ENCODE assay signal across 25 cellular contexts in the genomic region with DNA sequence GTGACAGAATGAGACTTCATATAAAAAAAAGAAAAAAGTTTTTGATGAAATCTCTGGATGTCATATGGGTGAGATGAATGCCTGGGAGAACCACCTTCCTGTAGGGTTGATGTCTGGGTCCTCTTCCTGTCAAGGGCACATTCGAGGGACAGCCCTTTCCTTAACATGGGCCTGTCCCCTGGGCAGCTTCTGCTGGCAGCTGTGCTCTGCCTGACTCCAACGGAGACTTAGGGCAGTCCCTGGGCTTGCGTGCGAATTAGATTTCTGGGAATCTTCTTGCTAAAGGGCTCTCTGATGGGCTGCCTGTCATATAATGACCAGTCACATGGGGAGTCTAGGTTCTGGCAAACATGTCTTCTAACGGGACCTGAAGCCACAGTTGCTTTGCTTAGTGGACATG. TPM values are rescaled to one million over a fixed set of nuclear protein-coding genes. Genes with fewer than 3 reads are reported as not detected.
DNase-seq lines count a peak whose midpoint lies in the region; ATAC-seq and TF ChIP-seq lines count a peak whose summit lies in the region.
"Had no signal": no experiment of that assay in that cellular context is flagged by ENCODE, and none has a peak within 500 bp of the region (broad histone marks: within the 10 kb centered on the region; RNA-seq: fewer than 3 reads in every experiment).

No MANE protein-coding gene starts in this region.

- no peak overlapping the region for H2BK120ac ChIP-seq in trophoblast cell (ENCODE audit: insufficient read depth, low read length, poor library complexity)

- H3K9ac ChIP-seq in trophoblast cell (ENCODE audit: low read length) (no peak overlapping the region), MM.1S (ENCODE audit: low read length) (no peak overlapping the region)

- CTCF ChIA-PET in CD8-positive, alpha-beta memory T cell (lab: Charles Lee) = no interaction called here

- no peaks in the 10 kb centered on the region for H4K20me1 ChIP-seq in MM.1S (ENCODE audit: insufficient read depth, low read length)

- no CpG with 5 or more reads among the region's 5 CpGs for WGBS in trophoblast cell (ENCODE audit: extremely low coverage, insufficient coverage, insufficient read length)

- no peak overlapping the region for H3K23ac ChIP-seq in trophoblast cell (ENCODE audit: low read length)

- H3K4me3 ChIP-seq in CD8-positive, alpha-beta memory T cell (ENCODE audit: low read length) = no peak overlapping the region
- H3K4me3 ChIP-seq in trophoblast cell (ENCODE audit: low read depth, low read length) = no peak overlapping the region
- H3K4me3 ChIP-seq in MM.1S (ENCODE audit: low read length) = no peak overlapping the region
- H3K4me3 ChIP-seq: ascending aorta, gastrocnemius medialis, HAP-1 had no signal

- H3K27me3 ChIP-seq in CD8-positive, alpha-beta memory T cell (ENCODE audit: insufficient read depth, low read length, poor library complexity, severe bottlenecking) = no peaks in the 10 kb centered on the region
- H3K27me3 ChIP-seq in trophoblast cell (ENCODE audit: insufficient read depth, low read length) = no peaks in the 10 kb centered on the region
- no peaks in the 10 kb centered on the region for H3K27me3 ChIP-seq in MM.1S (replicated peaks; ENCODE audit: insufficient read depth, low read length)
- H3K27me3 ChIP-seq: ascending aorta, gastrocnemius medialis had no signal

- no peak overlapping the region for H3K14ac ChIP-seq in trophoblast cell (ENCODE audit: low read length)

- peaks cover 24 to 28% (median 24%) of the 10 kb centered on the region in 3 donors for H3K4me1 Mint-ChIP-seq in CD8-positive, alpha-beta memory T cell
- peaks cover 28% of the 10 kb centered on the region for H3K4me1 Mint-ChIP-seq in central memory CD8-positive, alpha-beta T cell
- H3K4me1 Mint-ChIP-seq in effector memory CD8-positive, alpha-beta T cell (ENCODE audit: low read depth in 2 of 2) = peaks cover 13 to 23% of the 10 kb centered on the region in 2 donors

- H3K36me3 Mint-ChIP-seq in CD8-positive, alpha-beta memory T cell = peaks cover 0 to 58% (median 11%) of the 10 kb centered on the region in 3 donors
- peaks cover 48% of the 10 kb centered on the region for H3K36me3 Mint-ChIP-seq in central memory CD8-positive, alpha-beta T cell (ENCODE audit: insufficient read depth)
- peaks cover 50% of the 10 kb centered on the region for H3K36me3 Mint-ChIP-seq in effector memory CD8-positive, alpha-beta T cell (ENCODE audit: insufficient read depth)

- no peaks in the 10 kb centered on the region for H3K9me2 ChIP-seq in MM.1S (replicated peaks; ENCODE audit: insufficient read depth, low read length)

- POLR2A ChIA-PET in CD8-positive, alpha-beta memory T cell (lab: Charles Lee) = no interaction called here

- H4K12ac ChIP-seq in trophoblast cell (ENCODE audit: low read depth, low read length) = no peak overlapping the region

- H2BK5ac ChIP-seq in trophoblast cell (ENCODE audit: low read depth, low read length, poor library complexity) = no peak overlapping the region

- no peaks in the 10 kb centered on the region for H3K9me3 Mint-ChIP-seq in CD8-positive, alpha-beta memory T cell
- no peaks in the 10 kb centered on the region for H3K9me3 Mint-ChIP-seq in central memory CD8-positive, alpha-beta T cell
- no peaks in the 10 kb centered on the region for H3K9me3 Mint-ChIP-seq in effector memory CD8-positive, alpha-beta T cell
- H3K9me3 Mint-ChIP-seq: activated CD4-positive, alpha-beta memory T cell treated with anti-CD3 and anti-CD28 coated beads, Interleukin-2, amount 10 ng/mL, durations not matched to agents 7 days and 5 days; dendritic cell treated with granulocyte-macrophage colony-stimulating factor and Interleukin-4, amounts not matched to agents 40 ng/mL and 50 ng/mL, for 4 days; IgD-negative memory B cell; natural killer cell treated with Interleukin-12 subunit alpha and Interleukin-12 subunit beta and Interleukin-15 and Interleukin-18, amount 100 ng/mL, for 72 hours had no signal

- H4K8ac ChIP-seq in trophoblast cell (ENCODE audit: low read depth, low read length) = no peak overlapping the region

- no peak overlapping the region for H2BK12ac ChIP-seq in trophoblast cell (ENCODE audit: low read length)

- H3K79me1 ChIP-seq in trophoblast cell (ENCODE audit: low read length) = peaks cover 2% of the 10 kb centered on the region

- peak overlapping the region in 7 of 8 donors; percentile 3 to 76 (median 55) for H3K27ac Mint-ChIP-seq in CD8-positive, alpha-beta memory T cell
- peak overlapping the region; percentile 16 for H3K27ac Mint-ChIP-seq in central memory CD8-positive, alpha-beta T cell (ENCODE audit: low read depth)
- peak overlapping the region in 1 of 2 donors; percentile 95 for H3K27ac Mint-ChIP-seq in effector memory CD8-positive, alpha-beta T cell
- H3K27ac Mint-ChIP-seq: dendritic cell treated with granulocyte-macrophage colony-stimulating factor and Interleukin-4, amounts not matched to agents 40 ng/mL and 50 ng/mL, for 4 days; IgD-negative memory B cell had no signal

- H2AFZ ChIP-seq in trophoblast cell (ENCODE audit: insufficient read depth, low read length, poor library complexity) = no peak overlapping the region
- no peak overlapping the region for H2AFZ ChIP-seq in MM.1S (ENCODE audit: low read length)

- peaks cover 14% of the 10 kb centered on the region for H3K4me1 ChIP-seq in CD8-positive, alpha-beta memory T cell (ENCODE audit: insufficient read depth, low read length)
- H3K4me1 ChIP-seq in trophoblast cell (ENCODE audit: control insufficient read depth in 1 of 2, insufficient read depth in 2 of 2, low read length in 2 of 2) (peaks cover 6 to 7% of the 10 kb centered on the region in 2 experiments), MM.1S (ENCODE audit: low read length) (no peaks in the 10 kb centered on the region)

- TF ChIP-seq CTCF in MM.1S (IDR thresholded peaks at IDR 0.05; ENCODE audit: low read length) = no peak

- no peak for ATAC-seq in central memory CD8-positive, alpha-beta T cell (replicated peaks; ENCODE audit: extremely low read depth, poor library complexity, severe bottlenecking)
- ATAC-seq in effector memory CD8-positive, alpha-beta T cell (replicated peaks) = no peak
- ATAC-seq: gastrocnemius medialis; natural killer cell treated with Interleukin-12 subunit alpha and Interleukin-12 subunit beta and Interleukin-15 and Interleukin-18, amount 100 ng/mL, for 72 hours; PC-3; SK-N-SH treated with all-trans-retinoic acid at 6 μM for 48 hours had no signal

- peak; percentile 50 for DNase-seq in activated effector memory CD4-positive, alpha-beta T cell treated with anti-CD3 and anti-CD28 coated beads, Interleukin-2, amount 50 U/mL, for 16 hours
- no peak for DNase-seq in activated effector memory CD4-positive, alpha-beta T cell treated with Interleukin-2 at 50 U/mL for 16 hours
- DNase-seq in CD8-positive, alpha-beta memory T cell = no peak
- no peak for DNase-seq in central memory CD8-positive, alpha-beta T cell (ENCODE audit: low spot score in 2 of 2)
- DNase-seq in trophoblast cell (no peak), MM.1S (no peak), NCI-H524 (lab: John Stamatoyannopoulos, UW) (no peak)
- no peak for DNase-seq in effector memory CD8-positive, alpha-beta T cell
- DNase-seq: activated CD4-positive, alpha-beta memory T cell treated with anti-CD3 and anti-CD28 coated beads, Interleukin-2, amount 10 ng/mL, durations not matched to agents 7 days and 5 days; activated naive CD4-positive, alpha-beta T cell treated with anti-CD3 and anti-CD28 coated beads, Interleukin-2, amount 50 U/mL, for 16 hours; caudate nucleus; DMS79 treated with DMSO at 0.1 percent for 48 hours; NCI-H1092; NCI-H1694 treated with DMSO at 0.1 percent for 48 hours; NCI-H2171 treated with DMSO at 0.1 percent for 48 hours; NCI-H510A treated with DMSO at 0.1 percent for 48 hours; PC-3; T-helper 9 cell had no signal

- no peak overlapping the region for H4K91ac ChIP-seq in trophoblast cell (ENCODE audit: low read depth, low read length)

- H3K27ac ChIP-seq in CD8-positive, alpha-beta memory T cell (ENCODE audit: low read depth, low read length) = no peak overlapping the region
- no peak overlapping the region for H3K27ac ChIP-seq in trophoblast cell (ENCODE audit: low read depth, low read length)
- H3K27ac ChIP-seq in MM.1S (ENCODE audit: low read length) = no peak overlapping the region

- no peak overlapping the region for H3K4me3 Mint-ChIP-seq in CD8-positive, alpha-beta memory T cell
- H3K4me3 Mint-ChIP-seq in central memory CD8-positive, alpha-beta T cell = no peak overlapping the region
- H3K4me3 Mint-ChIP-seq in effector memory CD8-positive, alpha-beta T cell = no peak overlapping the region
- H3K4me3 Mint-ChIP-seq: activated CD4-positive, alpha-beta memory T cell treated with anti-CD3 and anti-CD28 coated beads, Interleukin-2, amount 10 ng/mL, durations not matched to agents 7 days and 5 days; dendritic cell treated with granulocyte-macrophage colony-stimulating factor and Interleukin-4, amounts not matched to agents 40 ng/mL and 50 ng/mL, for 4 days; natural killer cell treated with Interleukin-12 subunit alpha and Interleukin-12 subunit beta and Interleukin-15 and Interleukin-18, amount 100 ng/mL, for 72 hours had no signal

- no peak overlapping the region for H3K18ac ChIP-seq in trophoblast cell (ENCODE audit: low read length)

- H3K4ac ChIP-seq in trophoblast cell (ENCODE audit: low read depth, low read length) = peak overlapping the region; percentile 9

- H3F3A ChIP-seq in MM.1S (ENCODE audit: insufficient read depth, low read length) = no peaks in the 10 kb centered on the region; the same call in 1 of the 2 replicates

- H3K79me2 ChIP-seq in trophoblast cell (ENCODE audit: control insufficient read depth, insufficient read depth, low read length, poor library complexity) (peaks cover 1% of the 10 kb centered on the region), MM.1S (ENCODE audit: low read length) (no peaks in the 10 kb centered on the region)

- H3K36me3 ChIP-seq in CD8-positive, alpha-beta memory T cell (ENCODE audit: insufficient read depth, low read length) = peaks cover 14% of the 10 kb centered on the region
- peaks cover 17 to 24% of the 10 kb centered on the region in 2 experiments for H3K36me3 ChIP-seq in trophoblast cell (ENCODE audit: control insufficient read depth in 1 of 2, insufficient read depth in 2 of 2, low read length in 2 of 2)
- H3K36me3 ChIP-seq in MM.1S (replicated peaks; ENCODE audit: insufficient read depth, low read length) = no peaks in the 10 kb centered on the region

- H3K27me3 Mint-ChIP-seq in CD8-positive, alpha-beta memory T cell = no peaks in the 10 kb centered on the region
- H3K27me3 Mint-ChIP-seq in central memory CD8-positive, alpha-beta T cell = no peaks in the 10 kb centered on the region
- H3K27me3 Mint-ChIP-seq in effector memory CD8-positive, alpha-beta T cell = no peaks in the 10 kb centered on the region
- H3K27me3 Mint-ChIP-seq: activated CD4-positive, alpha-beta memory T cell treated with anti-CD3 and anti-CD28 coated beads, Interleukin-2, amount 10 ng/mL, durations not matched to agents 7 days and 5 days; dendritic cell treated with granulocyte-macrophage colony-stimulating factor and Interleukin-4, amounts not matched to agents 40 ng/mL and 50 ng/mL, for 4 days; IgD-negative memory B cell; natural killer cell treated with Interleukin-12 subunit alpha and Interleukin-12 subunit beta and Interleukin-15 and Interleukin-18, amount 100 ng/mL, for 72 hours had no signal

- H2AK5ac ChIP-seq in trophoblast cell (ENCODE audit: low read length) = no peak overlapping the region

- H3K9me3 ChIP-seq in CD8-positive, alpha-beta memory T cell (ENCODE audit: low read length) = no peaks in the 10 kb centered on the region
- no peaks in the 10 kb centered on the region for H3K9me3 ChIP-seq in trophoblast cell (ENCODE audit: insufficient read depth, low read depth, low read length)
- H3K9me3 ChIP-seq in MM.1S (replicated peaks; ENCODE audit: insufficient read depth, low read length) = no peaks in the 10 kb centered on the region
- H3K9me3 ChIP-seq: ascending aorta, gastrocnemius medialis, HAP-1 had no signal

- no peak overlapping the region for H3K4me2 ChIP-seq in trophoblast cell (ENCODE audit: low read length)
- H3K4me2 ChIP-seq in MM.1S (ENCODE audit: low read depth, low read length) = no peak overlapping the region

RNA-seq across cellular contexts. Expression of a gene that starts 40.7 kb away (rescaled TPM):
- 10 to 100 TPM; 87.7 to 92.3 TPM for total RNA-seq in CD8-positive, alpha-beta memory T cell
- 57.4 TPM for polyA plus RNA-seq in CD8-positive, alpha-beta memory T cell
- 52.2 and 57.7 TPM in 2 replicates for polyA plus RNA-seq in trophoblast cell (2013)
